ENCODE assay signal across 1 cellular context in genomic region chr11:20611892-20612291, GRCh38.
TF ChIP-seq lines count a peak whose summit lies in the region.

No MANE protein-coding gene starts in this region.

TF ChIP-seq in HepG2, 621 proteins besides CTCF, POLR2A, EP300 and RAD21 (continued from another document):
- 0 out of 2 replicates have a peak, but pooled peaks have one; percentile 32 for TF ChIP-seq CEBPG (CRISPR knock-in tag; IDR thresholded peaks at IDR 0.05)
- no peak for TF ChIP-seq FOXO4 (CRISPR knock-in tag; conservative IDR thresholded peaks at IDR 0.05)
- TF ChIP-seq ZNF12 (CRISPR knock-in tag; IDR thresholded peaks at IDR 0.05) = no peak
- TF ChIP-seq FOSL2 (CRISPR knock-in tag; IDR thresholded peaks at IDR 0.05) = peak; percentile 41; the same call in 1 of the 2 replicates
- peak; percentile 64; the same call in 1 of the 2 replicates for TF ChIP-seq CBFB (CRISPR knock-in tag; IDR thresholded peaks at IDR 0.05)
